16 cellular contexts compared by ENCODE assay signal in the genomic region with DNA sequence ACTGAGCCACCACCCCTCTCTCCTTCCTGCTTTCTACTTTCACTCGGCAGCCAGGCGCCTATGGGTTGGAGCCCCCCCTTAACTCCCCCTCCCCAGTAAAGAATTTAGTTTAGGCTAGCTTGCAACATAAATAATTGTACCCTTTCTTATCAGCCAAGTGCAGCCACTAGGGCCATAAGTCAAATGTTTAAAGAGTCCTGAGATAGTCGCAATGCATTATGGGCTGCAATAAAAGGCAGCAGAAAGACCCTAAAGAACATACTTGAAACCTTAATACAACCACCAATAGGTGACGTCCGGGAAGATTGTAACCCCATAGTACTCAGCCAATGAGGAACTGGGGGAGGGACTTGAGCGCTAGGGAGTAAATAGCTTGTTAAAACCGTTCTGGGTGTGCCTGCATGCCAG. TPM values are rescaled to one million over a fixed set of nuclear protein-coding genes. Genes with fewer than 3 reads are reported as not detected.
"Had no signal": no experiment of that assay in that cellular context is flagged by ENCODE, and none has a peak within 500 bp of the region (broad histone marks: within the 10 kb centered on the region; RNA-seq: fewer than 3 reads in every experiment).

No MANE protein-coding gene starts in this region.

- DNase-seq: activated CD4-positive, alpha-beta memory T cell treated with anti-CD3 and anti-CD28 coated beads, Interleukin-2, amount 10 ng/mL, durations not matched to agents 7 days and 5 days; activated naive CD4-positive, alpha-beta T cell treated with anti-CD3 and anti-CD28 coated beads, Interleukin-2, amount 50 U/mL, for 16 hours; central memory CD4-positive, alpha-beta T cell; effector memory CD4-positive, alpha-beta T cell; immature natural killer cell; nephron progenitor cell; stimulated activated CD4-positive, alpha-beta T cell treated with anti-CD3 and anti-CD28 coated beads, Interleukin-15, amount 100 ng/mL, for 24 hours; stimulated activated CD4-positive, alpha-beta T cell treated with anti-CD3 and anti-CD28 coated beads, Interleukin-4, amount 100 ng/mL, for 24 hours; SW 1271 had no signal

- H3K4me1 ChIP-seq: adrenal gland had no signal

- H3K4me3 ChIP-seq: adrenal gland, lung had no signal

- H3K27ac ChIP-seq: adrenal gland, epithelial cell of prostate had no signal

- H3K9me3 ChIP-seq: adrenal gland had no signal

- H3K36me3 ChIP-seq: adrenal gland had no signal

RNA-seq across cellular contexts. Expression of a gene that starts 40.5 kb away (rescaled TPM):
- total RNA-seq: activated CD4-positive, alpha-beta memory T cell treated with anti-CD3 and anti-CD28 coated beads, Interleukin-2, amount 10 ng/mL, durations not matched to agents 7 days and 5 days; adrenal gland; glomerular endothelial cell; lung; osteoblast; temporal lobe; ureter had no signal
- polyA plus RNA-seq: adrenal gland, immature natural killer cell, lung had no signal
